ENCODE assay signal across 14 cellular contexts in the genomic region with DNA sequence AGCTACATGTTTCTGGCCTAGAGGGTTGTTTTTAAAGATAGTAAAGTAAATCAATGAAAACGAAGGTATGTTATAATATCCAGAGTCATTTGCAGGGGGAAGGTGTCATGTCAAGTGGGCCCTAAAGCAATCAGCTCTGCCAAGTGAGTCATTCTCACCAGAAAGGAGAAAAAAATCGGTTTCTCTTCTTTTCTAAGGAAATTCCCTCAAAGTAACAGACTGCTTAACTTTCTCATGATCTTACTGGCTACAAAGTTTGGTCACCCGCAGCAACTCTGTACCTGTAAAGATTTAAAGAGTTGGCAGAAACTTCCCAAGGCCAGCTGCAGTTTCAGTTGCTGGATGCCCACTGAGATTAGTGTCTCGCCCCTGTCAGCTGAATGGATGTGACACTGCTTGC.
DNase-seq lines count a peak whose midpoint lies in the region; ATAC-seq and TF ChIP-seq lines count a peak whose summit lies in the region.
"Had no signal": no experiment of that assay in that cellular context is flagged by ENCODE, and none has a peak within 500 bp of the region (broad histone marks: within the 10 kb centered on the region; RNA-seq: fewer than 3 reads in every experiment).

No MANE protein-coding gene starts in this region.

- H3K4me3 ChIP-seq in MM.1S (ENCODE audit: low read length) (no peak overlapping the region), fibroblast of pulmonary artery (replicated peaks; ENCODE audit: low read depth, low read length) (no peak overlapping the region)
- H3K4me3 ChIP-seq: skin epidermis had no signal

- H3K79me2 ChIP-seq in MM.1S (ENCODE audit: low read length): peaks cover 18% of the 10 kb centered on the region

- H3K9me3 ChIP-seq in MM.1S (replicated peaks; ENCODE audit: insufficient read depth, low read length): no peaks in the 10 kb centered on the region

- TF ChIP-seq CTCF in GM13977 (IDR thresholded peaks at IDR 0.05; ENCODE audit: extremely low read depth, insufficient read depth, missing control alignments) (no peak), MM.1S (IDR thresholded peaks at IDR 0.05; ENCODE audit: low read length) (no peak), fibroblast of pulmonary artery (IDR thresholded peaks at IDR 0.05; ENCODE audit: low read length, missing control alignments) (no peak)

- no peak overlapping the region for H3K9ac ChIP-seq in MM.1S (ENCODE audit: low read length)

- in situ Hi-C loops in ACHN (cut with HindIII; ENCODE audit: low pct_ligation_motif_present, low pct_unique_long_range_greater_than_20kb, low sequenced_read_pairs): no loop called here
- in situ Hi-C loops in GM13977 (cut with MboI; ENCODE audit: low pct_unique_long_range_greater_than_20kb, low sequenced_read_pairs, unreplicated experiment): no loop called here
- in situ Hi-C loops in KBM-7 (cut with MboI; ENCODE audit: low pct_unique_long_range_greater_than_20kb, low sequenced_read_pairs): loop anchor here (25.0 kb wide), 1 partner anchor 474 kb away; no protein-coding TSS in a partner anchor

- no peaks in the 10 kb centered on the region for H4K20me1 ChIP-seq in MM.1S (ENCODE audit: insufficient read depth, low read length)

- H3K4me1 ChIP-seq in MM.1S (ENCODE audit: low read length): peaks cover 25% of the 10 kb centered on the region

- H3K27ac ChIP-seq in MM.1S (ENCODE audit: low read length): peak overlapping the region; percentile 7; the same call in 1 of the 2 replicates

- ATAC-seq in HG02623 (IDR thresholded peaks at IDR 0.05; ENCODE audit: unreplicated experiment): no peak

- no peaks in the 10 kb centered on the region for H3K27me3 ChIP-seq in MM.1S (replicated peaks; ENCODE audit: insufficient read depth, low read length)

- peak; percentile 22 for DNase-seq in ACHN
- DNase-seq in GM13977 (ENCODE audit: low spot score): peak; percentile 54
- DNase-seq in MM.1S: no peak
- peak; percentile 33 for DNase-seq in fibroblast of pulmonary artery (ENCODE audit: low read depth)
- no peak for DNase-seq in COLO668 (lab: John Stamatoyannopoulos, UW; ENCODE audit: unreplicated experiment)
- no peak for DNase-seq in pons (ENCODE audit: low spot score)
- DNase-seq in KBM-7: no peak
- DNase-seq: activated CD4-positive, CD25-positive, alpha-beta regulatory T cell treated with anti-CD3 and anti-CD28 coated beads, Interleukin-2, amount 50 U/mL, for 72 hours; amygdala; immature natural killer cell; NCI-H446 treated with DMSO at 0.1 percent for 48 hours; SIG-M5 had no signal

- H2AFZ ChIP-seq in MM.1S (ENCODE audit: low read length): no peak overlapping the region

- peaks cover 17% of the 10 kb centered on the region for H3F3A ChIP-seq in MM.1S (ENCODE audit: insufficient read depth, low read length)

- no peaks in the 10 kb centered on the region for H3K36me3 ChIP-seq in MM.1S (replicated peaks; ENCODE audit: insufficient read depth, low read length)

- no peaks in the 10 kb centered on the region for H3K9me2 ChIP-seq in MM.1S (replicated peaks; ENCODE audit: insufficient read depth, low read length)

- no peak overlapping the region; the same call in 1 of the 2 replicates for H3K4me2 ChIP-seq in MM.1S (ENCODE audit: low read depth, low read length)

Comparison
In these comparisons a context has a peak if more than half of its experiments do, and no peak if none do; other contexts are left out.
1. DNase-seq: peak in ACHN (single experiment), GM13977 (single experiment) and fibroblast of pulmonary artery (single experiment); none in MM.1S (single experiment), COLO668 (single experiment), pons (single experiment) and KBM-7 (single experiment).